2 cellular contexts compared by ENCODE assay signal in genomic region chr1:56389813-56390539, GRCh38.
TF ChIP-seq lines count a peak whose summit lies in the region.

No MANE protein-coding gene starts in this region.

TF ChIP-seq in HepG2, 621 proteins besides CTCF, POLR2A, EP300 and RAD21 (continued from another document):
- peak; percentile 97 for TF ChIP-seq PRDM15 (CRISPR knock-in tag; IDR thresholded peaks at IDR 0.05)

TF ChIP-seq in SK-N-SH, 30 proteins besides CTCF, POLR2A, EP300 and RAD21 (continued from another document):
- TF ChIP-seq TCF12 (IDR thresholded peaks at IDR 0.05) (no peak), JUND (IDR thresholded peaks at IDR 0.05) (no peak)
TF ChIP-seq in SK-N-SH: peak in this region for 0.
